ENCODE assay signal across 9 cellular contexts in the genomic region with DNA sequence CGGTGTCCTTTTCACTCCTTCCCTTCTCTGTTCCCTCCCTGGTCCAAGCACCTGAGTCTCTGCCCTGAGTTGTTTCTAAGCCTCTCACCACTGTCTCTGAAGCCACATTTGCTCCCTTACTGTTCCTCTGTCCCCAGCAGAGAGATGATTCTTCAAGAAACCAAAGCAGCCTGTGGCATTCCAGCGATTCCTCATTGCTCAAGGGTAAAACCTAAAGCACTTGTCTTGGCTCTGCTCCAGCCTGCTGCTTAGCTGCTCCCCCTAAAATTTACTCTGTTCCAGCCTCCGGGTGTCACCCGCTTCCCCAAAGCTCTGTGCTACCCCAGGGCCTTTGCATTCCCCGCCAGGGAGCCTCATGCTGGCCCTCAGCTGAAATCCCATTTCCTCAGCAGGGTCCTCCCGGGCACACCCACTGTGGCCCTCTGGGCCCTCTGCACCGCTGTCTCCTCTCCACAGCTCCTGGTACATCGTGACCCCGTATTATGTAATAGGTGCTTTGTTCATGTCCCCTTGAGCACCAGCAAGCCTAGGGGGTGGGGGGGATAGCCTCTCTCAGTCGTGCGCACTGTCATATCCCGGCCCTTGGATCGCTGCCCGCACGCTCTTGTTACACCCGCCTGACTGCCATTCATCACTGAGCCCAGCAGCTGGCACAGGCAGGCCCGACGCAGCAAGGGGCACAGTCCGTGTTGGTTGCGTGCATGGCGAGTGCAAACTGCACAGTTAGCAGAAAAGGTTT. TPM values are rescaled to one million over a fixed set of nuclear protein-coding genes. Genes with fewer than 3 reads are reported as not detected.
A peak's percentile ranks its signal among the peaks of the same experiment; 100 is the strongest.
DNase-seq lines count a peak whose midpoint lies in the region; ATAC-seq, FAIRE-seq and TF ChIP-seq lines count a peak whose summit lies in the region.
"Had no signal": no experiment of that assay in that cellular context is flagged by ENCODE, and none has a peak within 500 bp of the region (broad histone marks: within the 10 kb centered on the region; RNA-seq: fewer than 3 reads in every experiment).

No MANE protein-coding gene starts in this region.

- H3K4me3 ChIP-seq in thyroid gland (replicated peaks in 1 of 3), result no peak overlapping the region

- no peak for TF ChIP-seq POLR2A in thyroid gland (IDR thresholded peaks at IDR 0.05)

- DNase-seq in activated CD4-positive, alpha-beta memory T cell treated with anti-CD3 and anti-CD28 coated beads for 36 hours, result no peak
- DNase-seq in activated CD4-positive, alpha-beta memory T cell treated with anti-CD3 and anti-CD28 coated beads, Interleukin-2, amount 10 ng/mL, durations not matched to agents 7 days and 5 days, result no peak
- DNase-seq in globus pallidus (ENCODE audit: low spot score), result peak; percentile 97
- peak; percentile 98 for DNase-seq in thyroid gland
- no peak for DNase-seq in D721Med (ENCODE audit: insufficient read length, low spot score)

- peaks cover 32 to 46% of the 10 kb centered on the region in 2 donors for H3K4me1 ChIP-seq in thyroid gland

- H3K27ac ChIP-seq in thyroid gland, result peak overlapping the region; percentile 66 to 81 (median 72)
- H3K27ac ChIP-seq: 22Rv1 had no signal

- no peaks in the 10 kb centered on the region for H3K9me3 Mint-ChIP-seq in activated CD4-positive, alpha-beta memory T cell treated with anti-CD3 and anti-CD28 coated beads for 36 hours
- no peaks in the 10 kb centered on the region for H3K9me3 Mint-ChIP-seq in activated CD4-positive, alpha-beta memory T cell treated with anti-CD3 and anti-CD28 coated beads, Interleukin-2, amount 10 ng/mL, durations not matched to agents 7 days and 5 days

- 30 to 36% methylated on average over 12 to 21 of the region's 21 CpGs for WGBS in thyroid gland, 2 donors

- POLR2A ChIA-PET in activated CD4-positive, alpha-beta memory T cell treated with anti-CD3 and anti-CD28 coated beads for 36 hours (lab: Charles Lee), result interaction anchor here (0.7 kb wide), 1 partner anchor 97 kb away, joined by 3 read pairs; no protein-coding TSS in a partner anchor
- POLR2A ChIA-PET in activated CD4-positive, alpha-beta memory T cell treated with anti-CD3 and anti-CD28 coated beads, Interleukin-2, amount 10 ng/mL, durations not matched to agents 7 days and 5 days (lab: Charles Lee), result interaction anchor here (1.1 kb wide), 1 partner anchor 24 kb away, joined by 3 read pairs; no protein-coding TSS in a partner anchor

- no peak for FAIRE-seq in D721Med (lab: Jason Lieb, UNC)
- FAIRE-seq: endometrium, H54 had no signal

- H3K36me3 Mint-ChIP-seq in activated CD4-positive, alpha-beta memory T cell treated with anti-CD3 and anti-CD28 coated beads for 36 hours, result peaks cover 6% of the 10 kb centered on the region
- peaks cover 15% of the 10 kb centered on the region for H3K36me3 Mint-ChIP-seq in activated CD4-positive, alpha-beta memory T cell treated with anti-CD3 and anti-CD28 coated beads, Interleukin-2, amount 10 ng/mL, durations not matched to agents 7 days and 5 days (ENCODE audit: low read depth)

- no peak for ATAC-seq in GM19463 (IDR thresholded peaks at IDR 0.05; ENCODE audit: unreplicated experiment)

- H3K4me3 Mint-ChIP-seq in activated CD4-positive, alpha-beta memory T cell treated with anti-CD3 and anti-CD28 coated beads for 36 hours, result no peak overlapping the region
- H3K4me3 Mint-ChIP-seq in activated CD4-positive, alpha-beta memory T cell treated with anti-CD3 and anti-CD28 coated beads, Interleukin-2, amount 10 ng/mL, durations not matched to agents 7 days and 5 days, result no peak overlapping the region

- peaks cover 17% of the 10 kb centered on the region for H3K4me1 Mint-ChIP-seq in activated CD4-positive, alpha-beta memory T cell treated with anti-CD3 and anti-CD28 coated beads for 36 hours (ENCODE audit: low read depth)
- H3K4me1 Mint-ChIP-seq in activated CD4-positive, alpha-beta memory T cell treated with anti-CD3 and anti-CD28 coated beads, Interleukin-2, amount 10 ng/mL, durations not matched to agents 7 days and 5 days, result peaks cover 6% of the 10 kb centered on the region

- H3K27me3 ChIP-seq in thyroid gland, result no peaks in the 10 kb centered on the region

- no peaks in the 10 kb centered on the region for H3K36me3 ChIP-seq in thyroid gland

- H3K9me3 ChIP-seq in thyroid gland, result no peaks in the 10 kb centered on the region

- CTCF ChIA-PET in activated CD4-positive, alpha-beta memory T cell treated with anti-CD3 and anti-CD28 coated beads for 36 hours (lab: Charles Lee), result interaction anchor here (4.5 kb wide), 1 partner anchor 11 kb away, joined by 21 read pairs; no protein-coding TSS in a partner anchor
- CTCF ChIA-PET in activated CD4-positive, alpha-beta memory T cell treated with anti-CD3 and anti-CD28 coated beads, Interleukin-2, amount 10 ng/mL, durations not matched to agents 7 days and 5 days (lab: Charles Lee), result no interaction called here

- no peak for TF ChIP-seq CTCF in thyroid gland (IDR thresholded peaks at IDR 0.05)
- no peak for TF ChIP-seq CTCF in D721Med (IDR thresholded peaks at IDR 0.05; ENCODE audit: insufficient read depth, missing control alignments)

- peak overlapping the region; percentile 33 for H3K27ac Mint-ChIP-seq in activated CD4-positive, alpha-beta memory T cell treated with anti-CD3 and anti-CD28 coated beads for 36 hours
- no peak overlapping the region for H3K27ac Mint-ChIP-seq in activated CD4-positive, alpha-beta memory T cell treated with anti-CD3 and anti-CD28 coated beads, Interleukin-2, amount 10 ng/mL, durations not matched to agents 7 days and 5 days

- no peaks in the 10 kb centered on the region for H3K27me3 Mint-ChIP-seq in activated CD4-positive, alpha-beta memory T cell treated with anti-CD3 and anti-CD28 coated beads for 36 hours
- no peaks in the 10 kb centered on the region for H3K27me3 Mint-ChIP-seq in activated CD4-positive, alpha-beta memory T cell treated with anti-CD3 and anti-CD28 coated beads, Interleukin-2, amount 10 ng/mL, durations not matched to agents 7 days and 5 days

- intact Hi-C loops in activated CD4-positive, alpha-beta memory T cell treated with anti-CD3 and anti-CD28 coated beads for 36 hours (cut with micrococcal nuclease), result no loop called here
- intact Hi-C loops in thyroid gland (cut with DNase I), result no loop called here

RNA-seq across cellular contexts. Expression of a gene that starts 15.8 kb away (rescaled TPM):
- 100 to 1,000 TPM; 120 TPM for total RNA-seq in activated CD4-positive, alpha-beta memory T cell treated with anti-CD3 and anti-CD28 coated beads for 36 hours
- total RNA-seq in activated CD4-positive, alpha-beta memory T cell treated with anti-CD3 and anti-CD28 coated beads, Interleukin-2, amount 10 ng/mL, durations not matched to agents 7 days and 5 days, result 100 to 1,000 TPM; 171 to 178 TPM
- total RNA-seq in thyroid gland, result 100 to 1,000 TPM in 2 of 4 donors, 10 to 100 TPM in 2; 75.5 to 126 (median 99.0) TPM

RNA-seq across cellular contexts. Expression of a gene that starts 26.7 kb away (rescaled TPM):
- total RNA-seq in activated CD4-positive, alpha-beta memory T cell treated with anti-CD3 and anti-CD28 coated beads for 36 hours, result 100 to 1,000 TPM; 118 to 130 TPM
- 10 to 100 TPM; 91.6 to 93.0 TPM for total RNA-seq in activated CD4-positive, alpha-beta memory T cell treated with anti-CD3 and anti-CD28 coated beads, Interleukin-2, amount 10 ng/mL, durations not matched to agents 7 days and 5 days
- 100 to 1,000 TPM; 208 to 584 (median 422) TPM for total RNA-seq in thyroid gland

RNA-seq across cellular contexts. Expression of a gene that starts 26.9 kb away (rescaled TPM):
- total RNA-seq in activated CD4-positive, alpha-beta memory T cell treated with anti-CD3 and anti-CD28 coated beads for 36 hours, result 10 to 100 TPM; 71.2 to 76.5 TPM
- total RNA-seq in activated CD4-positive, alpha-beta memory T cell treated with anti-CD3 and anti-CD28 coated beads, Interleukin-2, amount 10 ng/mL, durations not matched to agents 7 days and 5 days, result 100 to 1,000 TPM; 108 to 114 TPM
- 10 to 100 TPM; 49.1 to 61.1 (median 55.3) TPM for total RNA-seq in thyroid gland

RNA-seq across cellular contexts. Expression of a gene that starts 37.7 kb away (rescaled TPM):
- total RNA-seq in activated CD4-positive, alpha-beta memory T cell treated with anti-CD3 and anti-CD28 coated beads for 36 hours, result under 1 TPM; 0.33 to 0.85 TPM
- total RNA-seq in activated CD4-positive, alpha-beta memory T cell treated with anti-CD3 and anti-CD28 coated beads, Interleukin-2, amount 10 ng/mL, durations not matched to agents 7 days and 5 days, result not detected
- not detected for total RNA-seq in thyroid gland

RNA-seq across cellular contexts. Expression of a gene that starts 49.2 kb away (rescaled TPM):
- total RNA-seq in activated CD4-positive, alpha-beta memory T cell treated with anti-CD3 and anti-CD28 coated beads for 36 hours, result 10 to 100 TPM; 31.5 to 35.2 TPM
- total RNA-seq in activated CD4-positive, alpha-beta memory T cell treated with anti-CD3 and anti-CD28 coated beads, Interleukin-2, amount 10 ng/mL, durations not matched to agents 7 days and 5 days, result 10 to 100 TPM; 39.8 to 40.0 TPM
- total RNA-seq in thyroid gland, result 10 to 100 TPM; 34.7 to 93.7 (median 55.4) TPM

Comparison
In these comparisons a context has a peak if more than half of its experiments do, and no peak if none do; other contexts are left out.
1. DNase-seq: peak in globus pallidus (single experiment) and thyroid gland (2 of 2); none in activated CD4-positive, alpha-beta memory T cell treated with anti-CD3 and anti-CD28 coated beads for 36 hours (single experiment), activated CD4-positive, alpha-beta memory T cell treated with anti-CD3 and anti-CD28 coated beads, Interleukin-2, amount 10 ng/mL, durations not matched to agents 7 days and 5 days (single experiment) and D721Med (single experiment).